ENCODE assay signal across 21 cellular contexts in the genomic region with DNA sequence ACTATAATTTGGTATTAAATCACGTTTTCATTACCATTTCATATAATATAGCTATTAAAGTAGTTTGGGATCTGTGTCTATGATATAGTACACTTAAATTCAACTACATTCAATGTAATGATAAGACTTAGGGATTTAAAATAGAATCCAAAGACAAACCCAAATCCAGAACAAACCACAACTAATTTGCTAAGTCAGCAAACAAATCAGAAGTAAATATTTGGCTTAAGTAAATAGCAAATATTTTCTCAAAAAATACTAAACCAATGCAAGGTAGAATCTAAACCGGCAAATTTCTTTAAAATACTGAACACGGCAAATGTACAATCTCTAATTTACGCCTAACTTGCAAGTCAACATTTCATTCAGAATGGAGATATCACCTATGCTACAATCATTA. TPM values are rescaled to one million over a fixed set of nuclear protein-coding genes. Genes with fewer than 3 reads are reported as not detected.
DNase-seq lines count a peak whose midpoint lies in the region; ATAC-seq and TF ChIP-seq lines count a peak whose summit lies in the region.
"Had no signal": no experiment of that assay in that cellular context is flagged by ENCODE, and none has a peak within 500 bp of the region (broad histone marks: within the 10 kb centered on the region; RNA-seq: fewer than 3 reads in every experiment).

No MANE protein-coding gene starts in this region.

- H3K4me3 ChIP-seq in IMR-90 (ENCODE audit: insufficient read depth, low read depth, low read length) (no peak overlapping the region), OCI-LY7 (ENCODE audit: low read depth, low read length, poor library complexity, severe bottlenecking) (no peak overlapping the region)
- H3K4me3 ChIP-seq: BLaER1, GM23338, HAP-1 had no signal

- no peak overlapping the region for H2AK9ac ChIP-seq in IMR-90 (replicated peaks; ENCODE audit: low read depth, low read length, poor library complexity)

- TF ChIP-seq RAD21 in IMR-90 (IDR thresholded peaks at IDR 0.05; ENCODE audit: low read length), result no peak

- no peak overlapping the region for H3K4me2 ChIP-seq in IMR-90 (ENCODE audit: low read depth, low read length)
- H3K4me2 ChIP-seq in OCI-LY7 (ENCODE audit: low read length), result no peak overlapping the region
- H3K4me2 ChIP-seq: BLaER1, GM23338 had no signal

- no peak overlapping the region for H4K8ac ChIP-seq in IMR-90 (ENCODE audit: low read depth in 2 of 2, low read length in 2 of 2)

- H3K36me3 ChIP-seq in IMR-90 (ENCODE audit: control insufficient read depth, insufficient read depth, low read length) (peaks cover 59% of the 10 kb centered on the region), OCI-LY7 (ENCODE audit: insufficient read depth, low read length) (peaks cover 97% of the 10 kb centered on the region)

- H3K9me2 ChIP-seq in OCI-LY7 (ENCODE audit: insufficient read depth, low read length), result no peaks in the 10 kb centered on the region

- no peak overlapping the region for H3K14ac ChIP-seq in IMR-90 (replicated peaks; ENCODE audit: low read depth, low read length)

- H2BK5ac ChIP-seq in IMR-90 (ENCODE audit: low read depth, low read length, poor library complexity, severe bottlenecking), result no peak overlapping the region

- H4K20me1 ChIP-seq in IMR-90 (ENCODE audit: insufficient read depth, low read length) (no peaks in the 10 kb centered on the region), OCI-LY7 (ENCODE audit: insufficient read depth, low read length) (no peaks in the 10 kb centered on the region)

- peaks cover 5 to 16% of the 10 kb centered on the region in 2 experiments for H3K79me1 ChIP-seq in IMR-90 (ENCODE audit: low read depth in 1 of 2, low read length in 2 of 2)

- H2AFZ ChIP-seq in IMR-90 (replicated peaks; ENCODE audit: low read length, poor library complexity), result no peak overlapping the region
- no peak overlapping the region for H2AFZ ChIP-seq in OCI-LY7 (ENCODE audit: low read length)
- H2AFZ ChIP-seq: GM23338 had no signal

- H3K23ac ChIP-seq in IMR-90 (ENCODE audit: low read depth, low read length), result no peak overlapping the region

- H3K27ac ChIP-seq in IMR-90 (ENCODE audit: insufficient read depth, low read length) (no peak overlapping the region), OCI-LY7 (ENCODE audit: low read depth, low read length, poor library complexity, severe bottlenecking) (no peak overlapping the region)
- H3K27ac ChIP-seq: BLaER1, C4-2B had no signal

- no peak overlapping the region for H3K4me3 Mint-ChIP-seq in central memory CD8-positive, alpha-beta T cell
- H3K4me3 Mint-ChIP-seq in endothelial cell (ENCODE audit: unreplicated experiment), result peak overlapping the region; percentile 22
- H3K4me3 Mint-ChIP-seq: B cell; CD4-positive, CD25-positive, alpha-beta regulatory T cell; CD8-positive, alpha-beta T cell; GM23338; HFFc6 had no signal

- no peak for DNase-seq in IMR-90
- DNase-seq in OCI-LY7 (ENCODE audit: low spot score), result no peak
- DNase-seq in central memory CD8-positive, alpha-beta T cell (ENCODE audit: low spot score in 2 of 2), result no peak
- no peak for DNase-seq in endothelial cell (ENCODE audit: low spot score)
- DNase-seq in hepatic stellate cell (ENCODE audit: low spot score), result no peak
- no peak for DNase-seq in DMS153 treated with DMSO at 0.1 percent for 48 hours (lab: John Stamatoyannopoulos, UW; ENCODE audit: unreplicated experiment)
- no peak for DNase-seq in G401 (ENCODE audit: low spot score)
- DNase-seq: Caco-2; CD4-positive, CD25-positive, alpha-beta regulatory T cell; CD8-positive, alpha-beta T cell; DMS153; DMS79; EL; GF-D8; HFFc6 had no signal

- POLR2A ChIA-PET in IMR-90 (lab: Charles Lee; ENCODE audit: unreplicated experiment), result no interaction called here
- POLR2A ChIA-PET in OCI-LY7 (lab: Charles Lee), result no interaction called here

- H3K79me2 ChIP-seq in OCI-LY7 (ENCODE audit: insufficient read depth, low read depth, low read length), result no peaks in the 10 kb centered on the region

- no peak overlapping the region for H3K9ac ChIP-seq in IMR-90 (ENCODE audit: low read depth, low read length)
- H3K9ac ChIP-seq: BLaER1 had no signal

- BruUV-seq in IMR-90 (replicated peaks; lab: Mats Ljungman, UMichigan) (no TSS peak), OCI-LY7 (replicated peaks; lab: Mats Ljungman, UMichigan) (TSS peak; percentile 36)

- H2BK120ac ChIP-seq in IMR-90 (ENCODE audit: low read depth, low read length), result no peak overlapping the region

- intact Hi-C loops in IMR-90 (cut with micrococcal nuclease) (no loop called here), OCI-LY7 (cut with micrococcal nuclease; ENCODE audit: unreplicated experiment) (no loop called here)

- no peaks in the 10 kb centered on the region for H3K9me1 ChIP-seq in IMR-90 (ENCODE audit: insufficient read depth, low read length)

- H3K4me1 ChIP-seq in IMR-90 (ENCODE audit: control insufficient read depth, insufficient read depth, low read length), result no peaks in the 10 kb centered on the region
- no peaks in the 10 kb centered on the region for H3K4me1 ChIP-seq in OCI-LY7 (ENCODE audit: insufficient read depth, low read length, poor library complexity, severe bottlenecking)
- H3K4me1 ChIP-seq: BLaER1, Caco-2, HAP-1 had no signal

- in situ Hi-C loops in IMR-90 (cut with MboI; ENCODE audit: low sequenced_read_pairs), result no loop called here
- in situ Hi-C loops in G401 (cut with HindIII; ENCODE audit: low sequenced_read_pairs), result no loop called here

- H2AK5ac ChIP-seq in IMR-90 (ENCODE audit: low read depth, low read length), result no peak overlapping the region

- H3K4me1 Mint-ChIP-seq in central memory CD8-positive, alpha-beta T cell, result no peaks in the 10 kb centered on the region
- no peaks in the 10 kb centered on the region for H3K4me1 Mint-ChIP-seq in endothelial cell (ENCODE audit: unreplicated experiment)
- H3K4me1 Mint-ChIP-seq: B cell, GM23338 had no signal

- no peak overlapping the region for H4K5ac ChIP-seq in IMR-90 (ENCODE audit: low read depth, low read length)

- ATAC-seq in IMR-90 (ENCODE audit: low read depth), result no peak
- no peak for ATAC-seq in central memory CD8-positive, alpha-beta T cell (replicated peaks; ENCODE audit: extremely low read depth, poor library complexity, severe bottlenecking)
- no peak for ATAC-seq in GM19395 (IDR thresholded peaks at IDR 0.05; ENCODE audit: unreplicated experiment)
- ATAC-seq: CD8-positive, alpha-beta T cell; GM23338 had no signal

- H3K27ac Mint-ChIP-seq in central memory CD8-positive, alpha-beta T cell (ENCODE audit: low read depth), result peak overlapping the region; percentile 44
- no peak overlapping the region for H3K27ac Mint-ChIP-seq in endothelial cell (ENCODE audit: unreplicated experiment)
- H3K27ac Mint-ChIP-seq: B cell; CD8-positive, alpha-beta T cell; GM23338; HFFc6 had no signal

- no peak overlapping the region for H4K91ac ChIP-seq in IMR-90 (ENCODE audit: insufficient read depth, low read depth, low read length)

- TF ChIP-seq POLR2A in IMR-90 (IDR thresholded peaks at IDR 0.05; ENCODE audit: low read depth, low read length), result no peak

- H3K27me3 ChIP-seq in IMR-90 (ENCODE audit: control insufficient read depth, insufficient read depth, low read length), result no peaks in the 10 kb centered on the region
- H3K27me3 ChIP-seq: BLaER1 had no signal

- TF ChIP-seq CTCF in IMR-90 (conservative IDR thresholded peaks at IDR 0.05; ENCODE audit: low read depth, low read length), result no peak
- no peak for TF ChIP-seq CTCF in OCI-LY7 (conservative IDR thresholded peaks at IDR 0.05; ENCODE audit: low read length)
- TF ChIP-seq CTCF in endothelial cell (IDR thresholded peaks at IDR 0.05; ENCODE audit: unreplicated experiment), result no peak

- no peak overlapping the region for H2BK15ac ChIP-seq in IMR-90 (ENCODE audit: low read depth, low read length)

- H3K9me3 ChIP-seq in IMR-90 (ENCODE audit: control insufficient read depth, insufficient read depth, low read length), result no peaks in the 10 kb centered on the region
- H3K9me3 ChIP-seq in OCI-LY7 (ENCODE audit: low read length), result no peaks in the 10 kb centered on the region
- H3K9me3 ChIP-seq: BLaER1, Caco-2, HAP-1 had no signal

- H3K27me3 Mint-ChIP-seq in central memory CD8-positive, alpha-beta T cell, result no peaks in the 10 kb centered on the region
- H3K27me3 Mint-ChIP-seq in endothelial cell (ENCODE audit: unreplicated experiment), result no peaks in the 10 kb centered on the region
- H3K27me3 Mint-ChIP-seq: B cell; CD4-positive, CD25-positive, alpha-beta regulatory T cell had no signal

- WGBS in IMR-90 (ENCODE audit: extremely low coverage in 2 of 2, insufficient read length in 1 of 2), 2 experiments, result no CpG with 5 or more reads among the region's 4 CpGs

- no peaks in the 10 kb centered on the region for H3K9me3 Mint-ChIP-seq in central memory CD8-positive, alpha-beta T cell
- H3K9me3 Mint-ChIP-seq in endothelial cell (ENCODE audit: unreplicated experiment), result no peaks in the 10 kb centered on the region
- H3K9me3 Mint-ChIP-seq: CD4-positive, CD25-positive, alpha-beta regulatory T cell; CD8-positive, alpha-beta T cell; GM23338; HFFc6 had no signal

- H3K18ac ChIP-seq in IMR-90 (ENCODE audit: low read depth, low read length), result no peak overlapping the region

- H3K36me3 Mint-ChIP-seq in central memory CD8-positive, alpha-beta T cell (ENCODE audit: insufficient read depth), result peaks cover 85% of the 10 kb centered on the region
- peaks cover 50% of the 10 kb centered on the region for H3K36me3 Mint-ChIP-seq in endothelial cell (ENCODE audit: low read depth, unreplicated experiment)

- H2BK20ac ChIP-seq in IMR-90 (ENCODE audit: low read depth, low read length), result no peak overlapping the region

- H3K56ac ChIP-seq in IMR-90 (ENCODE audit: extremely low read depth, insufficient read depth, low read length), result no peak overlapping the region

- CTCF ChIA-PET in IMR-90 (lab: Yijun Ruan, JAX) (no interaction called here), OCI-LY7 (lab: Charles Lee; ENCODE audit: unreplicated experiment) (no interaction called here)

- H3K4ac ChIP-seq in IMR-90 (ENCODE audit: low read depth, low read length), result no peak overlapping the region

- dilution Hi-C loops in IMR-90 (cut with HindIII; ENCODE audit: low sequenced_read_pairs, unreplicated experiment), result no loop called here

RNA-seq across cellular contexts. Expression of gene YY1AP1, which starts 16.8 kb away (rescaled TPM):
- total RNA-seq in IMR-90 (2012; rRNA removed) (26.4 and 31.5 TPM in 2 replicates), OCI-LY7 (2022) (76.0 and 83.8 TPM in 2 replicates), endothelial cell (ENCODE audit: unreplicated experiment) (42.3 TPM)
- 52.6 and 54.9 TPM in 2 replicates for polyA plus RNA-seq in IMR-90 (2012; rRNA removed)
- polyA plus RNA-seq in IMR-90 (2012; cell fraction: cytosol; rRNA removed), result 21.7 and 26.2 TPM in 2 replicates
- polyA plus RNA-seq in IMR-90 (2012; cell fraction: nucleus; rRNA removed; ENCODE audit: low replicate concordance), result 40.9 and 85.0 TPM in 2 replicates
- 83.0 and 84.6 TPM in 2 replicates for total RNA-seq in OCI-LY7 (2014; rRNA removed; shearing (Covaris generic))
- 73.4 and 73.7 TPM in 2 replicates for total RNA-seq in G401 (2014; rRNA removed; shearing (Covaris generic))

RNA-seq across cellular contexts. Expression of gene DAP3, which starts 17.1 kb away (rescaled TPM):
- total RNA-seq in IMR-90 (2012; rRNA removed) (37.2 and 48.6 TPM in 2 replicates), OCI-LY7 (2022) (178 and 187 TPM in 2 replicates), endothelial cell (ENCODE audit: unreplicated experiment) (120 TPM)
- 126 TPM in 2 replicates for polyA plus RNA-seq in IMR-90 (2012; rRNA removed)
- polyA plus RNA-seq in IMR-90 (2012; cell fraction: cytosol; rRNA removed), result 44.3 and 46.8 TPM in 2 replicates
- 61.3 and 152 TPM in 2 replicates for polyA plus RNA-seq in IMR-90 (2012; cell fraction: nucleus; rRNA removed; ENCODE audit: low replicate concordance)
- 110 and 114 TPM in 2 replicates for total RNA-seq in OCI-LY7 (2014; rRNA removed; shearing (Covaris generic))
- 99.5 and 138 TPM in 2 replicates for total RNA-seq in G401 (2014; rRNA removed; shearing (Covaris generic))
